23 cellular contexts compared by ENCODE assay signal in the genomic region with DNA sequence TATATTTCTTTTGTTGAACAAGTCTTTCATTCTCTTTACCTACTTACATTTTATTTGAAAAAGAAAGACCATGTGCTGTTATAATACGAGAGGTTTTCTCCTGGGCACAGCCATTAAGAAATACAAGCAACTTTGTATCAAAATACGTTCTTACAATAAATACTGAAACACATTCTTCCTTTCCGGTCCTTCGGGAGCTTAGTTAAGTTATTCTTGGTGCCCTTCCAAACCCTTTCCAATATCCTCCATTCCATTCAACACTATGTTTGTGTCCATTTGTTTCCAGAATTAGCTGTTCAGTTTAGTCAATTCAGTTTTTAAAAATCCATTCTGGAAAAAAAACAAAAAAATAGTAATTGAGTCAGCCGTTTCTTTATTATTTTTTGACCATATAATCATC.
A peak's percentile ranks its signal among the peaks of the same experiment; 100 is the strongest.
DNase-seq lines count a peak whose midpoint lies in the region; ATAC-seq and TF ChIP-seq lines count a peak whose summit lies in the region.
"Had no signal": no experiment of that assay in that cellular context is flagged by ENCODE, and none has a peak within 500 bp of the region (broad histone marks: within the 10 kb centered on the region; RNA-seq: fewer than 3 reads in every experiment).

No MANE protein-coding gene starts in this region.

- H3K27me3 ChIP-seq in SK-N-SH (ENCODE audit: insufficient read depth) (no peaks in the 10 kb centered on the region), osteoblast (ENCODE audit: insufficient read depth, low read length) (no peaks in the 10 kb centered on the region)
- H3K27me3 ChIP-seq: BLaER1 treated with 17β-estradiol and CSF1 and Interleukin-3, amounts not matched to agents 10 nM and 100 nM had no signal

- no peaks in the 10 kb centered on the region for H3K27me3 Mint-ChIP-seq in natural killer cell (ENCODE audit: low read depth in 2 of 2)
- H3K27me3 Mint-ChIP-seq: CD4-positive, alpha-beta memory T cell had no signal

- peak overlapping the region; percentile 23 to 98; a peak in 3 of 4 replicates for H3K27ac ChIP-seq in SK-N-SH (ENCODE audit: low read depth in 2 of 2, low read length in 1 of 2)
- no peak overlapping the region for H3K27ac ChIP-seq in osteoblast (ENCODE audit: low read depth, low read length)
- H3K27ac ChIP-seq: 22Rv1; BLaER1 treated with 17β-estradiol and CSF1 and Interleukin-3, amounts not matched to agents 10 nM and 100 nM had no signal

- no peaks in the 10 kb centered on the region for H3K9me3 ChIP-seq in SK-N-SH
- H3K9me3 ChIP-seq in osteoblast (ENCODE audit: low read depth, low read length), result no peaks in the 10 kb centered on the region
- H3K9me3 ChIP-seq: Caco-2 had no signal

- intact Hi-C loops in natural killer cell (cut with micrococcal nuclease), result no loop called here

- POLR2A ChIA-PET in SK-N-SH (lab: Yijun Ruan, JAX), result interaction anchor here (1.3 kb wide), 1 partner anchor 193 kb away, joined by 4 read pairs; no protein-coding TSS in a partner anchor

- WGBS in SK-N-SH (ENCODE audit: low lambda C conversion rate), result 23% methylated on average over 5 of the region's 5 CpGs

- peak; percentile 27 for DNase-seq in SK-N-SH
- DNase-seq in cardiac fibroblast (ENCODE audit: low read depth in 2 of 2), result peak; percentile 46 to 52
- peak; percentile 6 for DNase-seq in left kidney (ENCODE audit: low read depth, low spot score)
- DNase-seq in osteoblast (ENCODE audit: insufficient read length, low spot score, missing footprints), result no peak
- no peak for DNase-seq in natural killer cell
- no peak for DNase-seq in NCI-H1930 (lab: John Stamatoyannopoulos, UW)
- DNase-seq in activated naive CD4-positive, alpha-beta T cell treated with anti-CD3 and anti-CD28 coated beads, Interleukin-2, amount 50 U/mL, for 72 hours (ENCODE audit: low spot score in 2 of 2), result no peak
- DNase-seq: ACHN; Caco-2; CD4-positive, alpha-beta memory T cell; DMS 273 treated with DMSO at 0.1 percent for 48 hours; DMS79 treated with DMSO at 0.1 percent for 48 hours; KG1; NCI-H1105; NCI-H146; NCI-H2029 treated with DMSO at 0.1 percent for 48 hours; NCI-H2171; NCI-H345; NCI-H524 had no signal

- no peaks in the 10 kb centered on the region for H4K20me1 ChIP-seq in SK-N-SH (ENCODE audit: insufficient read depth)
- no peaks in the 10 kb centered on the region for H4K20me1 ChIP-seq in osteoblast (ENCODE audit: insufficient read depth, low read length)
- H4K20me1 ChIP-seq: BLaER1 treated with 17β-estradiol and CSF1 and Interleukin-3, amounts not matched to agents 10 nM and 100 nM had no signal

- H3K79me2 ChIP-seq in SK-N-SH (ENCODE audit: insufficient read depth), result no peaks in the 10 kb centered on the region
- no peaks in the 10 kb centered on the region for H3K79me2 ChIP-seq in osteoblast (ENCODE audit: insufficient read depth, low read length)

- ATAC-seq in SK-N-SH treated with all-trans-retinoic acid at 6 μM for 48 hours, result no peak
- ATAC-seq in natural killer cell, result no peak
- no peak for ATAC-seq in activated naive CD4-positive, alpha-beta T cell treated with anti-CD3 and anti-CD28 coated beads, Interleukin-2, amount 50 U/mL, for 72 hours
- ATAC-seq: Right ventricle myocardium inferior had no signal

- no peaks in the 10 kb centered on the region for H3K9me2 ChIP-seq in SK-N-SH

- H3K4me2 ChIP-seq in SK-N-SH (no peak overlapping the region), osteoblast (ENCODE audit: insufficient read depth, low read length) (no peak overlapping the region)
- H3K4me2 ChIP-seq: BLaER1 treated with 17β-estradiol and CSF1 and Interleukin-3, amounts not matched to agents 10 nM and 100 nM had no signal

- TF ChIP-seq RAD21 in SK-N-SH (IDR thresholded peaks at IDR 0.05; ENCODE audit: low read length), result no peak

- no peak for TF ChIP-seq EP300 in SK-N-SH (IDR thresholded peaks at IDR 0.05; ENCODE audit: borderline replicate concordance in 1 of 2, low read depth in 1 of 2, low read length in 1 of 2)

- no peaks in the 10 kb centered on the region for H3K36me3 Mint-ChIP-seq in natural killer cell
- no peaks in the 10 kb centered on the region for H3K36me3 Mint-ChIP-seq in activated naive CD4-positive, alpha-beta T cell treated with anti-CD3 and anti-CD28 coated beads, Interleukin-2, amount 50 U/mL, for 72 hours
- H3K36me3 Mint-ChIP-seq: CD4-positive, alpha-beta memory T cell had no signal

- CTCF ChIA-PET in SK-N-SH (lab: Yijun Ruan, JAX), result interaction anchor here (1.0 to 1.1 kb wide), 2 partner anchors 25 to 275 kb away, joined by 3 read pairs; no protein-coding TSS in a partner anchor

- no peak overlapping the region for H3K4me3 Mint-ChIP-seq in natural killer cell
- H3K4me3 Mint-ChIP-seq: CD4-positive, alpha-beta memory T cell had no signal

- H3F3A ChIP-seq in SK-N-SH (replicated peaks; ENCODE audit: insufficient read depth), result no peaks in the 10 kb centered on the region

- H3K36me3 ChIP-seq in SK-N-SH (replicated peaks in 1 of 2; ENCODE audit: control insufficient read depth in 1 of 2, insufficient read depth in 2 of 2, low read length in 1 of 2), result no peaks in the 10 kb centered on the region
- H3K36me3 ChIP-seq in osteoblast (ENCODE audit: insufficient read depth, low read length), result no peaks in the 10 kb centered on the region
- H3K36me3 ChIP-seq: BLaER1 treated with 17β-estradiol and CSF1 and Interleukin-3, amounts not matched to agents 10 nM and 100 nM had no signal

- no peak overlapping the region for H3K9ac ChIP-seq in SK-N-SH
- H3K9ac ChIP-seq: BLaER1 treated with 17β-estradiol and CSF1 and Interleukin-3, amounts not matched to agents 10 nM and 100 nM had no signal

- peaks cover 6% of the 10 kb centered on the region in 2 donors for H3K9me3 Mint-ChIP-seq in natural killer cell
- peaks cover 9% of the 10 kb centered on the region in 2 donors for H3K9me3 Mint-ChIP-seq in activated naive CD4-positive, alpha-beta T cell treated with anti-CD3 and anti-CD28 coated beads, Interleukin-2, amount 50 U/mL, for 72 hours

- peaks cover 0 to 11% of the 10 kb centered on the region in 2 experiments; a peak in 2 of 4 replicates for H3K4me1 ChIP-seq in SK-N-SH (ENCODE audit: control insufficient read depth in 1 of 2, insufficient read depth in 2 of 2, low read depth in 1 of 2, low read length in 1 of 2)
- no peaks in the 10 kb centered on the region for H3K4me1 ChIP-seq in osteoblast (ENCODE audit: insufficient read depth, low read length)
- H3K4me1 ChIP-seq: Caco-2 had no signal

- H3K4me3 ChIP-seq in SK-N-SH (ENCODE audit: low read depth in 2 of 2, low read length in 1 of 2) (no peak overlapping the region), cardiac fibroblast (replicated peaks in 1 of 2; ENCODE audit: low read depth in 2 of 2, low read length in 2 of 2) (no peak overlapping the region), osteoblast (ENCODE audit: insufficient read depth, low read length) (no peak overlapping the region)
- H3K4me3 ChIP-seq: BLaER1 treated with 17β-estradiol and CSF1 and Interleukin-3, amounts not matched to agents 10 nM and 100 nM had no signal

- no peak overlapping the region for H3K27ac Mint-ChIP-seq in natural killer cell
- no peak overlapping the region for H3K27ac Mint-ChIP-seq in activated naive CD4-positive, alpha-beta T cell treated with anti-CD3 and anti-CD28 coated beads, Interleukin-2, amount 50 U/mL, for 72 hours
- H3K27ac Mint-ChIP-seq: CD4-positive, alpha-beta memory T cell had no signal

- H2AFZ ChIP-seq in SK-N-SH (ENCODE audit: low read depth) (no peak overlapping the region), osteoblast (ENCODE audit: low read length) (no peak overlapping the region)

- TF ChIP-seq CTCF in SK-N-SH (IDR thresholded peaks at IDR 0.05) (no peak), cardiac fibroblast (IDR thresholded peaks at IDR 0.05; ENCODE audit: low read depth, low read length) (no peak), osteoblast (IDR thresholded peaks at IDR 0.05; ENCODE audit: extremely low read depth, low read depth, low read length) (no peak), natural killer cell (IDR thresholded peaks at IDR 0.05) (no peak)

- H3K4me1 Mint-ChIP-seq in natural killer cell, result no peaks in the 10 kb centered on the region
- H3K4me1 Mint-ChIP-seq: CD4-positive, alpha-beta memory T cell had no signal

TF ChIP-seq in SK-N-SH, 30 proteins besides CTCF, POLR2A, EP300 and RAD21 (continues in another document):
- TF ChIP-seq POLR2AphosphoS5 (IDR thresholded peaks at IDR 0.05; ENCODE audit: low read depth, low read length) (no peak), YY1 (IDR thresholded peaks at IDR 0.05; ENCODE audit: low read depth) (no peak), RXRA (IDR thresholded peaks at IDR 0.05; ENCODE audit: borderline replicate concordance, low read depth) (no peak), RFX5 (IDR thresholded peaks at IDR 0.05; ENCODE audit: low read length) (no peak), NFIC (IDR thresholded peaks at IDR 0.05; ENCODE audit: borderline replicate concordance) (no peak), TCF12 (IDR thresholded peaks at IDR 0.05) (no peak), SMC3 (IDR thresholded peaks at IDR 0.05; ENCODE audit: low read depth, low read length) (no peak), TEAD4 (IDR thresholded peaks at IDR 0.05; ENCODE audit: borderline replicate concordance, insufficient read depth) (no peak), JUND (IDR thresholded peaks at IDR 0.05) (no peak), MXI1 (IDR thresholded peaks at IDR 0.05; ENCODE audit: low read depth, low read length) (no peak)

TF ChIP-seq in SK-N-SH treated with all-trans-retinoic acid at 6 μM for 48 hours, 23 proteins besides CTCF, POLR2A, EP300 and RAD21 (continues in another document):
- TF ChIP-seq ESRRG (CRISPR knock-in tag; IDR thresholded peaks at IDR 0.05), result no peak
- TF ChIP-seq, protein P1, sequence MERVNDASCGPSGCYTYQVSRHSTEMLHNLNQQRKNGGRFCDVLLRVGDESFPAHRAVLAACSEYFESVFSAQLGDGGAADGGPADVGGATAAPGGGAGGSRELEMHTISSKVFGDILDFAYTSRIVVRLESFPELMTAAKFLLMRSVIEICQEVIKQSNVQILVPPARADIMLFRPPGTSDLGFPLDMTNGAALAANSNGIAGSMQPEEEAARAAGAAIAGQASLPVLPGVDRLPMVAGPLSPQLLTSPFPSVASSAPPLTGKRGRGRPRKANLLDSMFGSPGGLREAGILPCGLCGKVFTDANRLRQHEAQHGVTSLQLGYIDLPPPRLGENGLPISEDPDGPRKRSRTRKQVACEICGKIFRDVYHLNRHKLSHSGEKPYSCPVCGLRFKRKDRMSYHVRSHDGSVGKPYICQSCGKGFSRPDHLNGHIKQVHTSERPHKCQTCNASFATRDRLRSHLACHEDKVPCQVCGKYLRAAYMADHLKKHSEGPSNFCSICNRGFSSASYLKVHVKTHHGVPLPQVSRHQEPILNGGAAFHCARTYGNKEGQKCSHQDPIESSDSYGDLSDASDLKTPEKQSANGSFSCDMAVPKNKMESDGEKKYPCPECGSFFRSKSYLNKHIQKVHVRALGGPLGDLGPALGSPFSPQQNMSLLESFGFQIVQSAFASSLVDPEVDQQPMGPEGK (CRISPR knock-in tag; IDR thresholded peaks at IDR 0.05; ENCODE audit: borderline replicate concordance), result no peak

Comparison
In these comparisons a context has a peak if more than half of its experiments do, and no peak if none do; other contexts are left out.
1. DNase-seq: peak in SK-N-SH (single experiment), cardiac fibroblast (2 of 2) and left kidney (single experiment); none in osteoblast (single experiment), natural killer cell (single experiment), NCI-H1930 (0 of 2) and activated naive CD4-positive, alpha-beta T cell treated with anti-CD3 and anti-CD28 coated beads, Interleukin-2, amount 50 U/mL, for 72 hours (0 of 2).